Comparison of ENCODE assay signal across 8 cellular contexts in the genomic region with DNA sequence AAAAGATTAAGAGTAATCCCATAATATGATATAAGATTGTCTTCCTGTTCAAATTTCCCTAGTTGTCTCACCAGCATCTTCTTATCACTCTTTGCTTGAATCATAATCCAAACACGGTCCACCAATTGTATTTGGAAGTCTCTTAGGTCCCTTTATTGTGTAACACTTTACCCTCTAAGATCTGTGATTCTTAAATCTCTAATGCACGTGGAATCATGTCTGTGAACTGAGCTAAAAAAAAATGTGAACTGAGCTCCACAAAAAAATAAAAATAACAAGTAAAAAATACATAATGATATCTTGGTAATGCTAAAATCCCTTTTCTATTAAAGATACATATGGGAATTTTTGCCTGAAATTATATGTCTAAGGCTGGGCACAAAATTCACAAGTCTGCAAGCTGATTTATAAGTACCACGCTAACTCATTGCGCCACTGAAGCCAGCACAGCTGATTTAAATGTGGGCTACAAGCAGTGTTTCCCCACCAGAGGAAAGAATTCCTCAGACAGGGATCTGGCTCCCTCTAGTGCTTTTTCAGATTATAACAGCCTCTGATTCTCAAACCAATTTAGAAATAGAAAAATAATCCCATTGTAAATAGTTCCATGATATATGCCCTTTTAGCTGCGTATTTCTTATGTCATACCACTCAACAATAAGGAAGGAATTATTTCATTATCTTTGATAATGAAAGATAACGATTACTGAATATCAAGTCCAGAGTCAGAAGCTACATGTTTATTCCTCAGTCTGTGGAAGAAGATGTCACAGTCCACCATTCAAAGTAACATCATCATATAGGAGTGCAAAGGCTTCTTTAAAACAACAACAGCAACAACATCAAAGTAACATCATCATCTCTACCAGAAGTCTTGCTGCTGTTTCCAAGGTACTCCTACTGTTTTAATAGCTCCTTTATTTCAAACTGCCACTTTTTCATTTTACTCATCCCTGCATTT. TPM values are rescaled to one million over a fixed set of nuclear protein-coding genes. Genes with fewer than 3 reads are reported as not detected.
A peak's percentile ranks its signal among the peaks of the same experiment; 100 is the strongest.
DNase-seq lines count a peak whose midpoint lies in the region; ATAC-seq and TF ChIP-seq lines count a peak whose summit lies in the region.

No MANE protein-coding gene starts in this region.

- no peak overlapping the region for H3K4me3 Mint-ChIP-seq in T-cell

- no peaks in the 10 kb centered on the region for H3K36me3 Mint-ChIP-seq in T-cell

- H3K4me1 ChIP-seq in BE2C (peaks cover 4% of the 10 kb centered on the region; the same call in 1 of the 2 replicates), thoracic aorta (ENCODE audit: control insufficient read depth in 1 of 2, low read depth in 2 of 2) (no peaks in the 10 kb centered on the region)

- no peaks in the 10 kb centered on the region for H3K4me1 Mint-ChIP-seq in T-cell

- no peaks in the 10 kb centered on the region for H3K36me3 ChIP-seq in BE2C
- no peaks in the 10 kb centered on the region for H3K36me3 ChIP-seq in thoracic aorta

- no peaks in the 10 kb centered on the region for H3K9me3 Mint-ChIP-seq in T-cell

- no peak overlapping the region for H3K27ac ChIP-seq in thoracic aorta

- peaks cover 0 to 1% of the 10 kb centered on the region in 2 donors for H3K27me3 Mint-ChIP-seq in T-cell

- peak; percentile 49 for DNase-seq in BE2C
- DNase-seq in NCI-H2029 (lab: John Stamatoyannopoulos, UW), result peak; percentile 13
- DNase-seq in T-cell, result peak in 17 of 34 experiments; percentile 4 to 32 (median 11)
- peak; percentile 58 to 73 for DNase-seq in dermis microvascular lymphatic vessel endothelial cell (ENCODE audit: low read depth in 2 of 2)
- DNase-seq in medulla oblongata (ENCODE audit: extremely low spot score), result peak; percentile 80
- DNase-seq in thoracic aorta (ENCODE audit: low spot score), result no peak

- CTCF ChIA-PET in T-cell (lab: Charles Lee), result interaction anchor here (0.5 to 3.6 kb wide), 23 partner anchors 10 to 1666 kb away, joined by 3 to 18 read pairs (median 4); no protein-coding TSS in a partner anchor

- no peak overlapping the region for H3K4me3 ChIP-seq in BE2C (ENCODE audit: low read depth, low read length)
- H3K4me3 ChIP-seq in thoracic aorta, result no peak overlapping the region

- TF ChIP-seq CTCF in BE2C (IDR thresholded peaks at IDR 0.05; ENCODE audit: low read depth, low read length) (peak; percentile 74), thoracic aorta (IDR thresholded peaks at IDR 0.05) (peak; percentile 85)

- H3K27me3 ChIP-seq in BE2C (no peaks in the 10 kb centered on the region), thoracic aorta (replicated peaks; ENCODE audit: insufficient read depth) (no peaks in the 10 kb centered on the region)

- H3K27ac Mint-ChIP-seq in T-cell, result no peak overlapping the region

- peak; percentile 70 for ATAC-seq in GM18511 (IDR thresholded peaks at IDR 0.05; ENCODE audit: unreplicated experiment)
- peak; percentile 74 for ATAC-seq in HG02973 (IDR thresholded peaks at IDR 0.05; ENCODE audit: unreplicated experiment)
- ATAC-seq in T-cell (replicated peaks in 1 of 4), result peak in 3 of 4 experiments; percentile 48 to 62 (median 51)
- peak; percentile 52 for ATAC-seq in thoracic aorta (ENCODE audit: insufficient number of reproducible peaks, low FRiP score, low read depth)

- H3K9me3 ChIP-seq in BE2C (no peaks in the 10 kb centered on the region), thoracic aorta (no peaks in the 10 kb centered on the region)

- POLR2A ChIA-PET in T-cell (lab: Charles Lee), result interaction anchor here in 1 of 2 donors (0.6 kb wide), 1 partner anchor 589 kb away, joined by 3 read pairs; no protein-coding TSS in a partner anchor

RNA-seq across cellular contexts. Expression of a gene that starts 22.9 kb away (rescaled TPM):
- polyA plus RNA-seq in BE2C (2012; ENCODE audit: insufficient read depth, insufficient read length, low read depth), result 0.54 TPM
- total RNA-seq in T-cell, result 10 to 100 TPM; 11.4 to 18.2 (median 16.8) TPM
- total RNA-seq in dermis microvascular lymphatic vessel endothelial cell, result 1.6 and 1.7 TPM in 2 replicates
- 1 to 10 TPM; 2.0 to 5.3 TPM for total RNA-seq in thoracic aorta

RNA-seq across cellular contexts. Expression of a gene that starts 50.7 kb away (rescaled TPM):
- polyA plus RNA-seq in BE2C (2012; ENCODE audit: insufficient read depth, insufficient read length, low read depth), result 1.5 TPM
- total RNA-seq in T-cell (10 to 100 TPM; 21.1 to 34.7 (median 24.0) TPM), dermis microvascular lymphatic vessel endothelial cell (11.0 and 12.3 TPM in 2 replicates), thoracic aorta (1 to 10 TPM; 7.9 to 9.2 TPM)
